In genomic region chr10:69906425-69906824, GRCh38 we compare ENCODE assay signal across 20 cellular contexts.
"Had no signal": no experiment of that assay in that cellular context is flagged by ENCODE, and none has a peak within 500 bp of the region (broad histone marks: within the 10 kb centered on the region; RNA-seq: fewer than 3 reads in every experiment).

No MANE protein-coding gene starts in this region.

- H3K27me3 Mint-ChIP-seq: activated CD4-positive, alpha-beta memory T cell treated with anti-CD3 and anti-CD28 coated beads for 36 hours; activated CD4-positive, alpha-beta T cell treated with anti-CD3 and anti-CD28 coated beads for 36 hours; memory B cell; stimulated activated memory B cell treated with anti-CD40 and anti-IgM and Interleukin-4, amounts not matched to agents 10 μg/mL and 1 μg/mL and 100 μg/mL, for 72 hours had no signal

- H3K4me1 Mint-ChIP-seq: activated B cell treated with CpG ODN at 0.5 μM for 24 hours; activated CD4-positive, alpha-beta T cell treated with anti-CD3 and anti-CD28 coated beads for 36 hours; activated naive CD8-positive, alpha-beta T cell treated with anti-CD3 and anti-CD28 coated beads, Interleukin-2, amount 10 ng/mL, durations not matched to agents 7 days and 5 days; memory B cell; stimulated activated memory B cell treated with anti-CD40 and anti-IgM and Interleukin-4, amounts not matched to agents 10 μg/mL and 1 μg/mL and 100 μg/mL, for 72 hours had no signal

- H3K27ac Mint-ChIP-seq: activated B cell treated with CpG ODN at 0.5 μM for 24 hours; activated CD4-positive, alpha-beta memory T cell treated with anti-CD3 and anti-CD28 coated beads for 36 hours; activated CD4-positive, alpha-beta T cell treated with anti-CD3 and anti-CD28 coated beads for 36 hours; activated naive CD8-positive, alpha-beta T cell treated with anti-CD3 and anti-CD28 coated beads, Interleukin-2, amount 10 ng/mL, durations not matched to agents 7 days and 5 days; memory B cell; nephron progenitor cell; stimulated activated memory B cell treated with anti-CD40 and anti-IgM and Interleukin-4, amounts not matched to agents 10 μg/mL and 1 μg/mL and 100 μg/mL, for 72 hours had no signal

- H3K4me3 Mint-ChIP-seq: activated B cell treated with CpG ODN at 0.5 μM for 24 hours; activated CD4-positive, alpha-beta memory T cell treated with anti-CD3 and anti-CD28 coated beads for 36 hours; activated CD4-positive, alpha-beta T cell treated with anti-CD3 and anti-CD28 coated beads for 36 hours; activated naive CD8-positive, alpha-beta T cell treated with anti-CD3 and anti-CD28 coated beads, Interleukin-2, amount 10 ng/mL, durations not matched to agents 7 days and 5 days; memory B cell; nephron progenitor cell; stimulated activated memory B cell treated with anti-CD40 and anti-IgM and Interleukin-4, amounts not matched to agents 10 μg/mL and 1 μg/mL and 100 μg/mL, for 72 hours had no signal

- H3K9me3 Mint-ChIP-seq: activated B cell treated with CpG ODN at 0.5 μM for 24 hours; activated CD4-positive, alpha-beta memory T cell treated with anti-CD3 and anti-CD28 coated beads for 36 hours; activated naive CD8-positive, alpha-beta T cell treated with anti-CD3 and anti-CD28 coated beads, Interleukin-2, amount 10 ng/mL, durations not matched to agents 7 days and 5 days; memory B cell; nephron progenitor cell; stimulated activated memory B cell treated with anti-CD40 and anti-IgM and Interleukin-4, amounts not matched to agents 10 μg/mL and 1 μg/mL and 100 μg/mL, for 72 hours had no signal

- DNase-seq: activated B cell treated with CpG ODN at 0.5 μM for 24 hours; activated CD4-positive, alpha-beta memory T cell treated with anti-CD3 and anti-CD28 coated beads for 36 hours; activated CD4-positive, alpha-beta T cell treated with anti-CD3 and anti-CD28 coated beads for 36 hours; activated naive CD4-positive, alpha-beta T cell treated with Interleukin-2 at 50 U/mL for 16 hours; activated naive CD8-positive, alpha-beta T cell treated with anti-CD3 and anti-CD28 coated beads, Interleukin-2, amount 10 ng/mL, durations not matched to agents 7 days and 5 days; activated T-cell treated with anti-CD3 and anti-CD28 coated beads, Interleukin-2, amount 50 U/mL, for 48 hours; amniotic stem cell; heart right ventricle; islet precursor cell; left cardiac atrium; nephron progenitor cell; nucleus accumbens; posterior cingulate gyrus; small intestine; T-helper 9 cell; testis; trophoblast cell had no signal

- H3K36me3 Mint-ChIP-seq: activated CD4-positive, alpha-beta memory T cell treated with anti-CD3 and anti-CD28 coated beads for 36 hours; activated naive CD8-positive, alpha-beta T cell treated with anti-CD3 and anti-CD28 coated beads, Interleukin-2, amount 10 ng/mL, durations not matched to agents 7 days and 5 days; memory B cell; stimulated activated memory B cell treated with anti-CD40 and anti-IgM and Interleukin-4, amounts not matched to agents 10 μg/mL and 1 μg/mL and 100 μg/mL, for 72 hours had no signal

- ATAC-seq: activated CD4-positive, alpha-beta T cell treated with anti-CD3 and anti-CD28 coated beads for 36 hours; heart right ventricle; left cardiac atrium; sciatic nerve; stimulated activated memory B cell treated with anti-CD40 and anti-IgM and Interleukin-4, amounts not matched to agents 10 μg/mL and 1 μg/mL and 100 μg/mL, for 72 hours had no signal
